In genomic region chr1:44964396-44964795, GRCh38 we compare ENCODE assay signal across 8 cellular contexts.
"Had no signal": no experiment of that assay in that cellular context is flagged by ENCODE, and none has a peak within 500 bp of the region (broad histone marks: within the 10 kb centered on the region; RNA-seq: fewer than 3 reads in every experiment).

No MANE protein-coding gene starts in this region.

- ATAC-seq: GM23338 had no signal

- H3K9me3 Mint-ChIP-seq: GM23338, H9, IgD-negative memory B cell had no signal

- H3K4me3 ChIP-seq: GM23338 had no signal

- H3K4me3 Mint-ChIP-seq: GM23338, H9, IgD-negative memory B cell had no signal

- H2AFZ ChIP-seq: GM23338 had no signal

- FAIRE-seq: H1, H54, HTR-8/SVneo had no signal

- H3K27ac Mint-ChIP-seq: GM23338, IgD-negative memory B cell had no signal

- H3K27me3 Mint-ChIP-seq: IgD-negative memory B cell had no signal

- H3K4me2 ChIP-seq: GM23338 had no signal

- DNase-seq: H9, HCEC 1CT, KBM-7 had no signal

- H3K4me1 Mint-ChIP-seq: GM23338, H9 had no signal
